Comparison of ENCODE assay signal across 9 cellular contexts in genomic region chrX:11664211-11664888, GRCh38. TPM values are rescaled to one million over a fixed set of nuclear protein-coding genes. Genes with fewer than 3 reads are reported as not detected.
A peak's percentile ranks its signal among the peaks of the same experiment; 100 is the strongest.
DNase-seq lines count a peak whose midpoint lies in the region; ATAC-seq and TF ChIP-seq lines count a peak whose summit lies in the region.
"Had no signal": no experiment of that assay in that cellular context is flagged by ENCODE, and none has a peak within 500 bp of the region (broad histone marks: within the 10 kb centered on the region; RNA-seq: fewer than 3 reads in every experiment).

No MANE protein-coding gene starts in this region.

- WGBS in heart right ventricle, 2 donors: 2 to 6% methylated on average over 32 to 50 of the region's 55 CpGs
- 9% methylated on average over 24 of the region's 55 CpGs for WGBS in prostate gland

- H3K9me3 ChIP-seq in SJCRH30 (replicated peaks) (no peaks in the 10 kb centered on the region), heart right ventricle (peaks cover 0 to 8% (median 0%) of the 10 kb centered on the region in 11 donors), prostate gland (no peaks in the 10 kb centered on the region)

- H3K27ac ChIP-seq in SJCRH30: no peak overlapping the region
- peak overlapping the region in 2 of 10 donors; percentile 19 to 22 for H3K27ac ChIP-seq in heart right ventricle
- H3K27ac ChIP-seq in prostate gland: peak overlapping the region in 1 of 2 donors; percentile 39

- H3K4me1 ChIP-seq in SJCRH30 (no peaks in the 10 kb centered on the region; the same call in 1 of the 2 replicates), heart right ventricle (peaks cover 0 to 3% (median 0%) of the 10 kb centered on the region in 9 donors), prostate gland (replicated peaks) (no peaks in the 10 kb centered on the region)

- ATAC-seq in heart right ventricle (peak in 5 of 8 donors; percentile 20 to 38 (median 26)), GM21737 (IDR thresholded peaks at IDR 0.05; ENCODE audit: unreplicated experiment) (no peak), GM19324 (IDR thresholded peaks at IDR 0.05; ENCODE audit: low FRiP score, unreplicated experiment) (no peak)

- H3K27me3 ChIP-seq in SJCRH30: no peaks in the 10 kb centered on the region
- peaks cover 0 to 88% (median 4%) of the 10 kb centered on the region in 7 donors for H3K27me3 ChIP-seq in heart right ventricle
- no peaks in the 10 kb centered on the region for H3K27me3 ChIP-seq in prostate gland (replicated peaks; ENCODE audit: insufficient read depth)

- no peak for TF ChIP-seq POLR2A in prostate gland (IDR thresholded peaks at IDR 0.05)

- H3K4me3 ChIP-seq in SJCRH30 (peak overlapping the region; percentile 64), heart right ventricle (peak overlapping the region; percentile 25 to 58 (median 50)), prostate gland (peak overlapping the region; percentile 28)

- TF ChIP-seq CTCF in heart right ventricle (IDR thresholded peaks at IDR 0.05): no peak
- TF ChIP-seq CTCF in prostate gland (IDR thresholded peaks at IDR 0.05): no peak

- peak; percentile 39 for DNase-seq in ELR (ENCODE audit: low read depth)
- peak; percentile 15 to 32 for DNase-seq in SJCRH30
- peak in 1 of 2 donors; percentile 21 for DNase-seq in heart right ventricle
- DNase-seq in prostate gland (ENCODE audit: low spot score): no peak
- no peak for DNase-seq in NCI-H1417 (lab: John Stamatoyannopoulos, UW)
- no peak for DNase-seq in activated effector memory CD4-positive, alpha-beta T cell treated with anti-CD3 and anti-CD28 coated beads, Interleukin-2, amount 50 U/mL, for 16 hours

- H3K36me3 ChIP-seq in SJCRH30 (no peaks in the 10 kb centered on the region), heart right ventricle (no peaks in the 10 kb centered on the region), prostate gland (no peaks in the 10 kb centered on the region)

- intact Hi-C loops in heart right ventricle (cut with DNase I) (no loop called here), prostate gland (cut with DNase I) (loop anchor here (10.0 kb wide), 1 partner anchor 130 kb away; no protein-coding TSS in a partner anchor)

RNA-seq across cellular contexts. Expression of gene ARHGAP6, which starts 1.4 kb away (rescaled TPM):
- 31.1 and 34.5 TPM in 2 replicates for total RNA-seq in SJCRH30 (2014; rRNA removed; shearing (Covaris generic))
- total RNA-seq in heart right ventricle (1 to 10 TPM; 1.6 to 6.0 (median 2.5) TPM), prostate gland (10 to 100 TPM; 72.6 to 73.7 TPM)
- polyA plus RNA-seq in heart right ventricle: 1 to 10 TPM; 3.1 to 4.2 TPM
- total RNA-seq: T-helper 2 cell treated with Interferon-gamma antibody and Interleukin-4, amounts not matched to agents 100 ng/mL and 5 ng/mL, for 36 hours had no signal

Comparison
In these comparisons a context has a peak if more than half of its experiments do, and no peak if none do; other contexts are left out.
1. DNase-seq: peak in ELR (single experiment) and SJCRH30 (2 of 2); none in prostate gland (single experiment), NCI-H1417 (0 of 3) and activated effector memory CD4-positive, alpha-beta T cell treated with anti-CD3 and anti-CD28 coated beads, Interleukin-2, amount 50 U/mL, for 16 hours (single experiment).
2. ATAC-seq: peak in heart right ventricle (5 of 8); none in GM21737 (single experiment) and GM19324 (single experiment).
3. Peak in every context shown above with its lines, with median percentiles within 50 percentile points of each other: H3K4me3 ChIP-seq.